2 cellular contexts compared by ENCODE assay signal in the genomic region with DNA sequence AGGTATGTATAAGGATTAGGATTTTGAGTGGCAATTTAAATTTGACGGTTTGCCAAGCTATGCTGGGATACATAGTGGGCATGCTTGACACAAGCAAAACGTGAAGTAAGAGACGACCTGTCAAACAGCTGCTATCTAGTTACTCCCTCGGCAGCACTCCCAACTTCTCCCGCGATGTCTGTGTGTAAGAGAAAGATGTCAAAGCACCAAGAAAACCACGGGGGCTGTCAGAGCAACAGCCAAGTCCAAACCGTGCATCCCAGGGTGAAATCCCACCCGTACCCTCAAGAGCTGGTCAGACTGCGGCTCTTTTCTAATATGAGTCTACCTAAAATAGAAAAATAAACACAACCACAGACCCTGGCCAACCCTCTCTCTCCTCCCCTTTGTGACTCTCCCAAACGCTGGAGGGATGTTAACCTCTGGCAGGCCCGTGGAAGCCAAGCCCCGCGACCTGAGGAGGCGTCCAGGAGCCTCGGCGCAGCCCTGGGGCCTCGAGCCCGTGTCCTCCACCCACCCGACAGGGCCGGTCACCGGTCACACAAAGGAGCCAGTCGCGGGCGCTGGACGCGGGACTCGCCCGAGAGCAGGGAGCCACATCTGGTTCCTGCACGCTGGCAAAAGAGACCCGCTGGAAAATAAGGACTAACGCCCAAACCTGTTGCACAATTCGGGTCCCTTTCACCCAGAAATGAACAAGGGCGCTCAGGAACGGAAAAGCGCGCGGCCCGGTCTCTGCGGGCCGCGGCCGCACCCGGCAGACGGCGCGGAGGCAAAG.
A peak's percentile ranks its signal among the peaks of the same experiment; 100 is the strongest.
TF ChIP-seq lines count a peak whose summit lies in the region.

No MANE protein-coding gene starts in this region.

TF ChIP-seq in GM23338, 12 proteins besides CTCF, POLR2A, EP300 and RAD21 (continued from another document):
- TF ChIP-seq JUNB (IDR thresholded peaks at IDR 0.05; ENCODE audit: unreplicated experiment) (no peak), NANOG (IDR thresholded peaks at IDR 0.05; ENCODE audit: borderline replicate concordance) (no peak), POLR2AphosphoS5 (IDR thresholded peaks at IDR 0.05; ENCODE audit: low read depth) (no peak; the same call in 1 of the 2 replicates), STAT1 (IDR thresholded peaks at IDR 0.05; ENCODE audit: unreplicated experiment) (no peak)

TF ChIP-seq in HepG2, 621 proteins besides CTCF, POLR2A, EP300 and RAD21 (continued from another document and continues in another):
- TF ChIP-seq, protein P1, sequence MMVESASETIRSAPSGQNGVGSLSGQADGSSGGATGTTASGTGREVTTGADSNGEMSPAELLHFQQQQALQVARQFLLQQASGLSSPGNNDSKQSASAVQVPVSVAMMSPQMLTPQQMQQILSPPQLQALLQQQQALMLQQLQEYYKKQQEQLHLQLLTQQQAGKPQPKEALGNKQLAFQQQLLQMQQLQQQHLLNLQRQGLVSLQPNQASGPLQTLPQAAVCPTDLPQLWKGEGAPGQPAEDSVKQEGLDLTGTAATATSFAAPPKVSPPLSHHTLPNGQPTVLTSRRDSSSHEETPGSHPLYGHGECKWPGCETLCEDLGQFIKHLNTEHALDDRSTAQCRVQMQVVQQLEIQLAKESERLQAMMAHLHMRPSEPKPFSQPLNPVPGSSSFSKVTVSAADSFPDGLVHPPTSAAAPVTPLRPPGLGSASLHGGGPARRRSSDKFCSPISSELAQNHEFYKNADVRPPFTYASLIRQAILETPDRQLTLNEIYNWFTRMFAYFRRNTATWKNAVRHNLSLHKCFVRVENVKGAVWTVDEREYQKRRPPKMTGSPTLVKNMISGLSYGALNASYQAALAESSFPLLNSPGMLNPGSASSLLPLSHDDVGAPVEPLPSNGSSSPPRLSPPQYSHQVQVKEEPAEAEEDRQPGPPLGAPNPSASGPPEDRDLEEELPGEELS (CRISPR knock-in tag; IDR thresholded peaks at IDR 0.05): peak; percentile 36; the same call in 1 of the 2 replicates
- peak; percentile 61; the same call in 1 of the 2 replicates for TF ChIP-seq SSRP1 (CRISPR knock-in tag; IDR thresholded peaks at IDR 0.05)
- peak; percentile 76; the same call in 1 of the 2 replicates for TF ChIP-seq ZNF44 (CRISPR knock-in tag; IDR thresholded peaks at IDR 0.05)
- TF ChIP-seq ZNF737 (CRISPR knock-in tag; IDR thresholded peaks at IDR 0.05; ENCODE audit: borderline replicate concordance): no peak
- TF ChIP-seq ZNF605 (CRISPR knock-in tag; IDR thresholded peaks at IDR 0.05): 0 out of 2 replicates have a peak, but pooled peaks have one; percentile 32
- 0 out of 2 replicates have a peak, but pooled peaks have one; percentile 12 for TF ChIP-seq ZNF331 (CRISPR knock-in tag; IDR thresholded peaks at IDR 0.05)
- peak; percentile 55; the same call in 1 of the 2 replicates for TF ChIP-seq ZIK1 (CRISPR knock-in tag; IDR thresholded peaks at IDR 0.05; ENCODE audit: borderline replicate concordance, low read depth)
- no peak for TF ChIP-seq BHLHE40 (IDR thresholded peaks at IDR 0.05; ENCODE audit: low read length)
- TF ChIP-seq, protein P2, sequence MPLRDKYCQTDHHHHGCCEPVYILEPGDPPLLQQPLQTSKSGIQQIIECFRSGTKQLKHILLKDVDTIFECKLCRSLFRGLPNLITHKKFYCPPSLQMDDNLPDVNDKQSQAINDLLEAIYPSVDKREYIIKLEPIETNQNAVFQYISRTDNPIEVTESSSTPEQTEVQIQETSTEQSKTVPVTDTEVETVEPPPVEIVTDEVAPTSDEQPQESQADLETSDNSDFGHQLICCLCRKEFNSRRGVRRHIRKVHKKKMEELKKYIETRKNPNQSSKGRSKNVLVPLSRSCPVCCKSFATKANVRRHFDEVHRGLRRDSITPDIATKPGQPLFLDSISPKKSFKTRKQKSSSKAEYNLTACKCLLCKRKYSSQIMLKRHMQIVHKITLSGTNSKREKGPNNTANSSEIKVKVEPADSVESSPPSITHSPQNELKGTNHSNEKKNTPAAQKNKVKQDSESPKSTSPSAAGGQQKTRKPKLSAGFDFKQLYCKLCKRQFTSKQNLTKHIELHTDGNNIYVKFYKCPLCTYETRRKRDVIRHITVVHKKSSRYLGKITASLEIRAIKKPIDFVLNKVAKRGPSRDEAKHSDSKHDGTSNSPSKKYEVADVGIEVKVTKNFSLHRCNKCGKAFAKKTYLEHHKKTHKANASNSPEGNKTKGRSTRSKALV (CRISPR knock-in tag; IDR thresholded peaks at IDR 0.05): peak; percentile 54; the same call in 1 of the 2 replicates
- TF ChIP-seq ATF7 (IDR thresholded peaks at IDR 0.05): no peak
- TF ChIP-seq ATF7 (CRISPR knock-in tag; IDR thresholded peaks at IDR 0.05): peak; percentile 53; the same call in 1 of the 2 replicates
- TF ChIP-seq, protein P3, sequence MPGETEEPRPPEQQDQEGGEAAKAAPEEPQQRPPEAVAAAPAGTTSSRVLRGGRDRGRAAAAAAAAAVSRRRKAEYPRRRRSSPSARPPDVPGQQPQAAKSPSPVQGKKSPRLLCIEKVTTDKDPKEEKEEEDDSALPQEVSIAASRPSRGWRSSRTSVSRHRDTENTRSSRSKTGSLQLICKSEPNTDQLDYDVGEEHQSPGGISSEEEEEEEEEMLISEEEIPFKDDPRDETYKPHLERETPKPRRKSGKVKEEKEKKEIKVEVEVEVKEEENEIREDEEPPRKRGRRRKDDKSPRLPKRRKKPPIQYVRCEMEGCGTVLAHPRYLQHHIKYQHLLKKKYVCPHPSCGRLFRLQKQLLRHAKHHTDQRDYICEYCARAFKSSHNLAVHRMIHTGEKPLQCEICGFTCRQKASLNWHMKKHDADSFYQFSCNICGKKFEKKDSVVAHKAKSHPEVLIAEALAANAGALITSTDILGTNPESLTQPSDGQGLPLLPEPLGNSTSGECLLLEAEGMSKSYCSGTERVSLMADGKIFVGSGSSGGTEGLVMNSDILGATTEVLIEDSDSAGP (CRISPR knock-in tag; IDR thresholded peaks at IDR 0.05; ENCODE audit: borderline replicate concordance): peak; percentile 60; the same call in 1 of the 2 replicates
- 0 out of 2 replicates have a peak, but pooled peaks have one; percentile 51 for TF ChIP-seq ZNF510 (CRISPR knock-in tag; IDR thresholded peaks at IDR 0.05; ENCODE audit: low read depth)
- TF ChIP-seq SMAD3 (CRISPR knock-in tag; IDR thresholded peaks at IDR 0.05): no peak; the same call in 1 of the 2 replicates
- peak; percentile 46; the same call in 1 of the 2 replicates for TF ChIP-seq HOXA3 (CRISPR knock-in tag; IDR thresholded peaks at IDR 0.05)
- peak; percentile 54; the same call in 1 of the 2 replicates for TF ChIP-seq FOXJ3 (CRISPR knock-in tag; IDR thresholded peaks at IDR 0.05; ENCODE audit: borderline replicate concordance)
- TF ChIP-seq ATF7-NPFF (CRISPR knock-in tag; IDR thresholded peaks at IDR 0.05; ENCODE audit: low read depth): peak; percentile 36; the same call in 1 of the 2 replicates
- no peak for TF ChIP-seq ZNF496 (CRISPR knock-in tag; IDR thresholded peaks at IDR 0.05; ENCODE audit: insufficient replicate concordance)
- no peak for TF ChIP-seq ISL2 (CRISPR knock-in tag; IDR thresholded peaks at IDR 0.05)
- 0 out of 2 replicates have a peak, but pooled peaks have one; percentile 12 for TF ChIP-seq HDAC2 (CRISPR knock-in tag; IDR thresholded peaks at IDR 0.05)
- TF ChIP-seq ZNF780A (CRISPR knock-in tag; IDR thresholded peaks at IDR 0.05): no peak
- TF ChIP-seq, protein P4, sequence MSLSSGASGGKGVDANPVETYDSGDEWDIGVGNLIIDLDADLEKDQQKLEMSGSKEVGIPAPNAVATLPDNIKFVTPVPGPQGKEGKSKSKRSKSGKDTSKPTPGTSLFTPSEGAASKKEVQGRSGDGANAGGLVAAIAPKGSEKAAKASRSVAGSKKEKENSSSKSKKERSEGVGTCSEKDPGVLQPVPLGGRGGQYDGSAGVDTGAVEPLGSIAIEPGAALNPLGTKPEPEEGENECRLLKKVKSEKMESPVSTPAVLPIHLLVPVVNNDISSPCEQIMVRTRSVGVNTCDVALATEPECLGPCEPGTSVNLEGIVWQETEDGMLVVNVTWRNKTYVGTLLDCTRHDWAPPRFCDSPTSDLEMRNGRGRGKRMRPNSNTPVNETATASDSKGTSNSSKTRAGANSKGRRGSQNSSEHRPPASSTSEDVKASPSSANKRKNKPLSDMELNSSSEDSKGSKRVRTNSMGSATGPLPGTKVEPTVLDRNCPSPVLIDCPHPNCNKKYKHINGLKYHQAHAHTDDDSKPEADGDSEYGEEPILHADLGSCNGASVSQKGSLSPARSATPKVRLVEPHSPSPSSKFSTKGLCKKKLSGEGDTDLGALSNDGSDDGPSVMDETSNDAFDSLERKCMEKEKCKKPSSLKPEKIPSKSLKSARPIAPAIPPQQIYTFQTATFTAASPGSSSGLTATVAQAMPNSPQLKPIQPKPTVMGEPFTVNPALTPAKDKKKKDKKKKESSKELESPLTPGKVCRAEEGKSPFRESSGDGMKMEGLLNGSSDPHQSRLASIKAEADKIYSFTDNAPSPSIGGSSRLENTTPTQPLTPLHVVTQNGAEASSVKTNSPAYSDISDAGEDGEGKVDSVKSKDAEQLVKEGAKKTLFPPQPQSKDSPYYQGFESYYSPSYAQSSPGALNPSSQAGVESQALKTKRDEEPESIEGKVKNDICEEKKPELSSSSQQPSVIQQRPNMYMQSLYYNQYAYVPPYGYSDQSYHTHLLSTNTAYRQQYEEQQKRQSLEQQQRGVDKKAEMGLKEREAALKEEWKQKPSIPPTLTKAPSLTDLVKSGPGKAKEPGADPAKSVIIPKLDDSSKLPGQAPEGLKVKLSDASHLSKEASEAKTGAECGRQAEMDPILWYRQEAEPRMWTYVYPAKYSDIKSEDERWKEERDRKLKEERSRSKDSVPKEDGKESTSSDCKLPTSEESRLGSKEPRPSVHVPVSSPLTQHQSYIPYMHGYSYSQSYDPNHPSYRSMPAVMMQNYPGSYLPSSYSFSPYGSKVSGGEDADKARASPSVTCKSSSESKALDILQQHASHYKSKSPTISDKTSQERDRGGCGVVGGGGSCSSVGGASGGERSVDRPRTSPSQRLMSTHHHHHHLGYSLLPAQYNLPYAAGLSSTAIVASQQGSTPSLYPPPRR (CRISPR knock-in tag; IDR thresholded peaks at IDR 0.05; ENCODE audit: borderline replicate concordance): 0 out of 2 replicates have a peak, but pooled peaks have one; percentile 23
- TF ChIP-seq, protein P5, sequence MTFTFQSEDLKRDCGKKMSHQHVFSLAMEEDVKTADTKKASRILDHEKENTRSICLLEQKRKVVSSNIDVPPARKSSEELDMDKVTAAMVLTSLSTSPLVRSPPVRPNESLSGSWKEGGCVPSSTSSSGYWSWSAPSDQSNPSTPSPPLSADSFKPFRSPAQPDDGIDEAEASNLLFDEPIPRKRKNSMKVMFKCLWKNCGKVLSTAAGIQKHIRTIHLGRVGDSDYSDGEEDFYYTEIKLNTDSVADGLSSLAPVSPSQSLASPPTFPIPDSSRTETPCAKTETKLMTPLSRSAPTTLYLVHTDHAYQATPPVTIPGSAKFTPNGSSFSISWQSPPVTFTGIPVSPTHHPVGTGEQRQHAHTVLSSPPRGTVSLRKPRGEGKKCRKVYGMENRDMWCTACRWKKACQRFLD (CRISPR knock-in tag; IDR thresholded peaks at IDR 0.05; ENCODE audit: borderline replicate concordance): peak; percentile 81; the same call in 1 of the 2 replicates
- no peak for TF ChIP-seq KLF9 (CRISPR knock-in tag; IDR thresholded peaks at IDR 0.05; ENCODE audit: low read depth)
- 0 out of 2 replicates have a peak, but pooled peaks have one; percentile 13 for TF ChIP-seq ZNF441 (CRISPR knock-in tag; IDR thresholded peaks at IDR 0.05; ENCODE audit: borderline replicate concordance)
- TF ChIP-seq ZNF274 (CRISPR knock-in tag; IDR thresholded peaks at IDR 0.05): peak; percentile 41; the same call in 1 of the 2 replicates
- TF ChIP-seq, protein P6, sequence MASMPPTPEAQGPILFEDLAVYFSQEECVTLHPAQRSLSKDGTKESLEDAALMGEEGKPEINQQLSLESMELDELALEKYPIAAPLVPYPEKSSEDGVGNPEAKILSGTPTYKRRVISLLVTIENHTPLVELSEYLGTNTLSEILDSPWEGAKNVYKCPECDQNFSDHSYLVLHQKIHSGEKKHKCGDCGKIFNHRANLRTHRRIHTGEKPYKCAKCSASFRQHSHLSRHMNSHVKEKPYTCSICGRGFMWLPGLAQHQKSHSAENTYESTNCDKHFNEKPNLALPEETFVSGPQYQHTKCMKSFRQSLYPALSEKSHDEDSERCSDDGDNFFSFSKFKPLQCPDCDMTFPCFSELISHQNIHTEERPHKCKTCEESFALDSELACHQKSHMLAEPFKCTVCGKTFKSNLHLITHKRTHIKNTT (CRISPR knock-in tag; IDR thresholded peaks at IDR 0.05): no peak
- peak; percentile 90 for TF ChIP-seq AGO2 (optimal IDR thresholded peaks at IDR 0.05; ENCODE audit: low read depth, low read length)
- TF ChIP-seq, protein P7, sequence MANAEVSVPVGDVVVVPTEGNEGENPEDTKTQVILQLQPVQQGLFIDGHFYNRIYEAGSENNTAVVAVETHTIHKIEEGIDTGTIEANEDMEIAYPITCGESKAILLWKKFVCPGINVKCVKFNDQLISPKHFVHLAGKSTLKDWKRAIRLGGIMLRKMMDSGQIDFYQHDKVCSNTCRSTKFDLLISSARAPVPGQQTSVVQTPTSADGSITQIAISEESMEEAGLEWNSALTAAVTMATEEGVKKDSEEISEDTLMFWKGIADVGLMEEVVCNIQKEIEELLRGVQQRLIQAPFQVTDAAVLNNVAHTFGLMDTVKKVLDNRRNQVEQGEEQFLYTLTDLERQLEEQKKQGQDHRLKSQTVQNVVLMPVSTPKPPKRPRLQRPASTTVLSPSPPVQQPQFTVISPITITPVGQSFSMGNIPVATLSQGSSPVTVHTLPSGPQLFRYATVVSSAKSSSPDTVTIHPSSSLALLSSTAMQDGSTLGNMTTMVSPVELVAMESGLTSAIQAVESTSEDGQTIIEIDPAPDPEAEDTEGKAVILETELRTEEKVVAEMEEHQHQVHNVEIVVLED (CRISPR knock-in tag; IDR thresholded peaks at IDR 0.05; ENCODE audit: borderline replicate concordance): no peak
- TF ChIP-seq ZNF777 (CRISPR knock-in tag; IDR thresholded peaks at IDR 0.05): peak; percentile 34; the same call in 1 of the 2 replicates
- peak; percentile 69; the same call in 1 of the 2 replicates for TF ChIP-seq NFKB2 (CRISPR knock-in tag; IDR thresholded peaks at IDR 0.05; ENCODE audit: borderline replicate concordance)
- no peak for TF ChIP-seq RARG (CRISPR knock-in tag; IDR thresholded peaks at IDR 0.05; ENCODE audit: low read depth)
- TF ChIP-seq KMT2B (CRISPR knock-in tag; IDR thresholded peaks at IDR 0.05): peak; percentile 42; the same call in 1 of the 2 replicates
- TF ChIP-seq, protein P8, sequence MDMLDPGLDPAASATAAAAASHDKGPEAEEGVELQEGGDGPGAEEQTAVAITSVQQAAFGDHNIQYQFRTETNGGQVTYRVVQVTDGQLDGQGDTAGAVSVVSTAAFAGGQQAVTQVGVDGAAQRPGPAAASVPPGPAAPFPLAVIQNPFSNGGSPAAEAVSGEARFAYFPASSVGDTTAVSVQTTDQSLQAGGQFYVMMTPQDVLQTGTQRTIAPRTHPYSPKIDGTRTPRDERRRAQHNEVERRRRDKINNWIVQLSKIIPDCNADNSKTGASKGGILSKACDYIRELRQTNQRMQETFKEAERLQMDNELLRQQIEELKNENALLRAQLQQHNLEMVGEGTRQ (IDR thresholded peaks at IDR 0.05; ENCODE audit: low read depth, low read length): no peak
- TF ChIP-seq, protein P8 (CRISPR knock-in tag; IDR thresholded peaks at IDR 0.05; ENCODE audit: borderline replicate concordance): no peak
- peak; percentile 40; the same call in 1 of the 2 replicates for TF ChIP-seq KDM5B (CRISPR knock-in tag; IDR thresholded peaks at IDR 0.05; ENCODE audit: borderline replicate concordance)
- 0 out of 2 replicates have a peak, but pooled peaks have one; percentile 67 for TF ChIP-seq ISX (CRISPR knock-in tag; conservative IDR thresholded peaks at IDR 0.05)
